In the genomic region with DNA sequence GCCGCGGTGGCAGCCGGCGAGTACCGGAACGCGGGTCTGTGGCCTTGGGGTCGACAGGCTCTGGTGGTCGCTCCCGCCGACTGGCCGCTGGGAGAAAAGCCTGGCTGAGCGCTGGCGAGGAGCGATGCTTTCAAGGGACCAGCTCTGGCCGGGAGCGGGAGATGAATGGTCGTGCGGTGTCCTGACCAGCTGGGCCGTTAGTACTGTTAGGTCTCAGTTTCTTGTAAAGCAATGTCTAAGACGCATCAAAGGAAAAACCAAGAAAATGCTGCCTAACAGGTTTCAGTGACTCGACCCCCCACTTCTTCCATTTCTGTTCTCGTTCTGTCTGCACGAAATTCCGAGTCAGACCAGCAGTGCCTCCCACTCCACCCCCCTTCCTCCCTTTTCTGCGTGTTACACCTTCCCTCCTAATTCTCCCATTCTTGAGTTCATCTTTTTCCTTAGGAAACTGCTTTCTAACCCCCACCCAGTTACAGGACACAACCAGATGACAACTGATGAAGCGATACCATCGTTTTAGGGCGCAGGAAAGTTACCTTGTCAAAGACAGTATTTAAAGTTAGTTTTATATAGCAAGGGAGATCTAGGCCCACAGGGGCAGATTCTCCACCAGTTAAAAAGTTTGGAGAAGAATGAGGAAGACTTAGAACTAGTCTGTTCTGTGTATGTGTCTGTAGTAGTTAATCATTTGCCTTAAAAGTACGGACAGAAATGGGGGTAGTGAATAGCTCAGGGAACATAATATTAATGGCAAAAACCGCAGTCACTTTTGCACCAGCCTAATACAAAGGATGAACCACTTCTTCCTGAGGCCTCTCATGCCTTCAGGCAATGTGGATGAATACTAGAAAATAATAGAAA, we compare ENCODE assay signal across 8 cellular contexts. TPM values are rescaled to one million over a fixed set of nuclear protein-coding genes. Genes with fewer than 3 reads are reported as not detected.
DNase-seq lines count a peak whose midpoint lies in the region; ATAC-seq and TF ChIP-seq lines count a peak whose summit lies in the region.

No MANE protein-coding gene starts in this region.

- H3K27ac ChIP-seq in right lobe of liver (peak overlapping the region; percentile 96 to 99 (median 98)), suprapubic skin (peak overlapping the region; percentile 94)

- no peaks in the 10 kb centered on the region for H3K27me3 Mint-ChIP-seq in chondrocyte (ENCODE audit: low read depth)

- no peaks in the 10 kb centered on the region for H3K9me3 Mint-ChIP-seq in chondrocyte (ENCODE audit: low read depth)

- peak overlapping the region; percentile 99 for H3K27ac Mint-ChIP-seq in chondrocyte (ENCODE audit: unreplicated experiment)

- peak; percentile 5 for ATAC-seq in GM21737 (IDR thresholded peaks at IDR 0.05; ENCODE audit: unreplicated experiment)
- ATAC-seq in right lobe of liver: peak; percentile 11 to 24 (median 20)
- no peak for ATAC-seq in GM18519 (IDR thresholded peaks at IDR 0.05; ENCODE audit: low FRiP score, unreplicated experiment)
- no peak for ATAC-seq in GM18520 (IDR thresholded peaks at IDR 0.05; ENCODE audit: unreplicated experiment)

- under 1% methylated on average over 25 of the region's 31 CpGs for WGBS in right lobe of liver (ENCODE audit: insufficient coverage, low coverage, low lambda C conversion rate, missing lambda C conversion rate)
- 2% methylated on average over 25 of the region's 31 CpGs for WGBS in suprapubic skin

- H3K4me3 ChIP-seq in right lobe of liver (peak overlapping the region; percentile 70 to 98 (median 91)), suprapubic skin (peak overlapping the region; percentile 80)

- peaks cover 13% of the 10 kb centered on the region for H3K4me1 Mint-ChIP-seq in chondrocyte (ENCODE audit: low read depth)

- H3K36me3 ChIP-seq in ES-I3 (ENCODE audit: insufficient read depth, low read length): no peaks in the 10 kb centered on the region
- H3K36me3 ChIP-seq in right lobe of liver: no peaks in the 10 kb centered on the region
- H3K36me3 ChIP-seq in suprapubic skin: no peaks in the 10 kb centered on the region

- peaks cover under 1% of the 10 kb centered on the region; the same call in 1 of the 2 replicates for H3K4me1 ChIP-seq in ES-I3 (ENCODE audit: insufficient read depth, low read length)
- peaks cover 0 to 27% (median 7%) of the 10 kb centered on the region in 4 donors for H3K4me1 ChIP-seq in right lobe of liver
- H3K4me1 ChIP-seq in suprapubic skin: peaks cover 37% of the 10 kb centered on the region

- DNase-seq in NCI-H526 (lab: John Stamatoyannopoulos, UW): peak; percentile 43 to 75
- peak; percentile 93 for DNase-seq in chondrocyte (ENCODE audit: low spot score)
- no peak for DNase-seq in right lobe of liver
- no peak for DNase-seq in suprapubic skin (ENCODE audit: low spot score in 2 of 2)

- TF ChIP-seq EP300 in suprapubic skin (IDR thresholded peaks at IDR 0.05): no peak

- no peaks in the 10 kb centered on the region for H3K36me3 Mint-ChIP-seq in chondrocyte (ENCODE audit: low read depth)

- peak overlapping the region; percentile 96 for H3K9ac ChIP-seq in ES-I3 (ENCODE audit: low read depth, low read length)

- TF ChIP-seq CTCF in chondrocyte (IDR thresholded peaks at IDR 0.05) (no peak), right lobe of liver (IDR thresholded peaks at IDR 0.05) (no peak), suprapubic skin (IDR thresholded peaks at IDR 0.05) (no peak)

- H3K27me3 ChIP-seq in right lobe of liver: no peaks in the 10 kb centered on the region
- H3K27me3 ChIP-seq in suprapubic skin: no peaks in the 10 kb centered on the region

- intact Hi-C loops in right lobe of liver (cut with DNase I): no loop called here

- TF ChIP-seq POLR2A in right lobe of liver (IDR thresholded peaks at IDR 0.05) (no peak), suprapubic skin (IDR thresholded peaks at IDR 0.05) (no peak)

- no peaks in the 10 kb centered on the region for H3K9me3 ChIP-seq in ES-I3 (ENCODE audit: control insufficient read depth, insufficient read depth, low read length)
- no peaks in the 10 kb centered on the region for H3K9me3 ChIP-seq in right lobe of liver
- H3K9me3 ChIP-seq in suprapubic skin: no peaks in the 10 kb centered on the region

- H3K4me3 Mint-ChIP-seq in chondrocyte (ENCODE audit: unreplicated experiment): peak overlapping the region; percentile 96

RNA-seq across cellular contexts. Expression of a gene that starts 1.0 kb away (rescaled TPM):
- 30.0 to 32.1 TPM (median 30.4 TPM) in 3 replicates for total RNA-seq in chondrocyte
- 10 to 100 TPM; 14.0 to 20.2 (median 17.8) TPM for total RNA-seq in right lobe of liver
- 10 to 100 TPM; 24.8 to 59.1 (median 38.4) TPM for total RNA-seq in suprapubic skin

Comparison
In these comparisons a context has a peak if more than half of its experiments do, and no peak if none do; other contexts are left out.
1. ATAC-seq: peak in GM21737 (single experiment) and right lobe of liver (4 of 4); none in GM18519 (single experiment) and GM18520 (single experiment).
2. DNase-seq: peak in NCI-H526 (2 of 2) and chondrocyte (single experiment); none in right lobe of liver (0 of 3) and suprapubic skin (0 of 2).